Comparison of ENCODE assay signal across 1 cellular context in the genomic region with DNA sequence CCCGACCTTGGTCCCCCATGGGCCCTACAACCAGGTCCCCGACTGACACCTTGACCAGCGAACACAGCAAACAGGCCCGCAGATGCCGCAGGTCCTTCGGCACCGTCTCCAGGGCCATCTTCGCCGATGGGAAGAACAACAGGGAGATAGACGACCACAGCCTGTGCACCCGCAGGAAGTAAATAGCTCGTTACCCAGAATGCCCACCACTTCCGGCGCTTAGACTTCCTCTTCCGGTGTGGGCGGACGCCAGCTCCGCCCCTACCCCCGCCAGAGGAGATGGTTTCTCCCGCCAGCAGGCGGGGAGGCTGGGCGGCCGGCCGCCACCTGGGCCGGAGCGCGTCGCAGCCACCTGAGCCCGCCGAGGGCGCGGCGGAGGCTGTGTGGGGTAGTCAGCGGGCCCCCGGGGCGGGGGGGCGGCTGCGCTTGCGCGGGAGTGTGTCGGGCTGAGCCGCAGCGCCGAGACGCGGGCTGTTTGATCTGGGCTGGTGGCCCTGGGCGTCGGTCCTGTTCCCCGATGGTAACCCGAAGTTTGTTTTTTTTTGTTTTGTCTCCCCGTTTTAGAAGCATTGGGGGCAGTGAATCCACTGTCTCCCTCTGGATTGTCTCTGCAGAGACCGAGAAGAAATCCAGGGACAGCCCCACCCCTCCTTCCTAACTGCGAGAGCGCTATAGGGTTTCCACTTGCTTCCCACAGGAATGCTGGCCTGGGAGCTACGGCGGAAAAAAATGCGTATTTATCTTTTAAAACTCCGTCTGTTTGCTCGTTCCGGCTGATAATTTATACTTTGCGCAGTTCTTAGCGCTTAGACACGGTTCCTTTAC.
TF ChIP-seq lines count a peak whose summit lies in the region.

A gene (minus strand): TSS at position 184 of the 825 bp plus-strand sequence. CDS start 66 bp downstream, at position 118.

TF ChIP-seq in K562, 482 proteins besides CTCF, POLR2A, EP300 and RAD21 (continued from another document and continues in another):
- TF ChIP-seq, protein P1, sequence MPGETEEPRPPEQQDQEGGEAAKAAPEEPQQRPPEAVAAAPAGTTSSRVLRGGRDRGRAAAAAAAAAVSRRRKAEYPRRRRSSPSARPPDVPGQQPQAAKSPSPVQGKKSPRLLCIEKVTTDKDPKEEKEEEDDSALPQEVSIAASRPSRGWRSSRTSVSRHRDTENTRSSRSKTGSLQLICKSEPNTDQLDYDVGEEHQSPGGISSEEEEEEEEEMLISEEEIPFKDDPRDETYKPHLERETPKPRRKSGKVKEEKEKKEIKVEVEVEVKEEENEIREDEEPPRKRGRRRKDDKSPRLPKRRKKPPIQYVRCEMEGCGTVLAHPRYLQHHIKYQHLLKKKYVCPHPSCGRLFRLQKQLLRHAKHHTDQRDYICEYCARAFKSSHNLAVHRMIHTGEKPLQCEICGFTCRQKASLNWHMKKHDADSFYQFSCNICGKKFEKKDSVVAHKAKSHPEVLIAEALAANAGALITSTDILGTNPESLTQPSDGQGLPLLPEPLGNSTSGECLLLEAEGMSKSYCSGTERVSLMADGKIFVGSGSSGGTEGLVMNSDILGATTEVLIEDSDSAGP (CRISPR knock-in tag; IDR thresholded peaks at IDR 0.05), result no peak
- TF ChIP-seq, protein P2, sequence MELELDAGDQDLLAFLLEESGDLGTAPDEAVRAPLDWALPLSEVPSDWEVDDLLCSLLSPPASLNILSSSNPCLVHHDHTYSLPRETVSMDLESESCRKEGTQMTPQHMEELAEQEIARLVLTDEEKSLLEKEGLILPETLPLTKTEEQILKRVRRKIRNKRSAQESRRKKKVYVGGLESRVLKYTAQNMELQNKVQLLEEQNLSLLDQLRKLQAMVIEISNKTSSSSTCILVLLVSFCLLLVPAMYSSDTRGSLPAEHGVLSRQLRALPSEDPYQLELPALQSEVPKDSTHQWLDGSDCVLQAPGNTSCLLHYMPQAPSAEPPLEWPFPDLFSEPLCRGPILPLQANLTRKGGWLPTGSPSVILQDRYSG (tag; conservative IDR thresholded peaks at IDR 0.05; ENCODE audit: low read depth), result no peak
- TF ChIP-seq EHMT2 (IDR thresholded peaks at IDR 0.05) (no peak), KAT7 (CRISPR knock-in tag; IDR thresholded peaks at IDR 0.05; ENCODE audit: borderline replicate concordance) (no peak), WHSC1 (IDR thresholded peaks at IDR 0.05; ENCODE audit: low read length) (no peak), PHF8 (IDR thresholded peaks at IDR 0.05; ENCODE audit: borderline replicate concordance, low read length) (peak; percentile 83; the same call in 1 of the 2 replicates), NFATC3 (IDR thresholded peaks at IDR 0.05) (no peak), PTRF (tag; IDR thresholded peaks at IDR 0.05) (no peak), TOE1 (IDR thresholded peaks at IDR 0.05; ENCODE audit: borderline replicate concordance) (no peak), TOE1 (CRISPR knock-in tag; IDR thresholded peaks at IDR 0.05; ENCODE audit: borderline replicate concordance, low read depth) (no peak), SMARCB1 (IDR thresholded peaks at IDR 0.05; ENCODE audit: insufficient read length, low read depth) (no peak), HNRNPUL1 (IDR thresholded peaks at IDR 0.05; ENCODE audit: low read length) (no peak), ZNF239 (CRISPR knock-in tag; IDR thresholded peaks at IDR 0.05) (no peak), FOXJ2 (tag; IDR thresholded peaks at IDR 0.05) (no peak), FOSL1 (tag; conservative IDR thresholded peaks at IDR 0.05) (0 out of 2 replicates have a peak, but pooled peaks have one; percentile 12), NFE2L1 (tag; IDR thresholded peaks at IDR 0.05; ENCODE audit: borderline replicate concordance, low read depth) (no peak), SPI1 (IDR thresholded peaks at IDR 0.05; ENCODE audit: borderline replicate concordance, low read depth, low read length) (peak; percentile 91), ZNF384 (IDR thresholded peaks at IDR 0.05; ENCODE audit: low read depth, low read length) (no peak), CREBBP (IDR thresholded peaks at IDR 0.05; ENCODE audit: low read depth, low read length) (no peak), HNRNPH1 (optimal IDR thresholded peaks at IDR 0.05; ENCODE audit: low read depth, low read length) (no peak), NR1H2 (CRISPR knock-in tag; IDR thresholded peaks at IDR 0.05) (no peak), STAG1 (CRISPR knock-in tag; IDR thresholded peaks at IDR 0.05; ENCODE audit: borderline replicate concordance) (no peak), ZNF274 (IDR thresholded peaks at IDR 0.05; ENCODE audit: borderline replicate concordance, low read depth, low read length) (no peak), ARID1B (IDR thresholded peaks at IDR 0.05) (no peak), ZNF830 (CRISPR knock-in tag; IDR thresholded peaks at IDR 0.05) (no peak), PYGO2 (tag; IDR thresholded peaks at IDR 0.05) (no peak), ZNF140 (CRISPR knock-in tag; IDR thresholded peaks at IDR 0.05) (no peak), FIP1L1 (IDR thresholded peaks at IDR 0.05; ENCODE audit: low read depth, low read length, poor library complexity, severe bottlenecking) (peak; percentile 45), CTBP1 (IDR thresholded peaks at IDR 0.05; ENCODE audit: borderline replicate concordance) (peak; percentile 90), KDM5B (IDR thresholded peaks at IDR 0.05; ENCODE audit: insufficient replicate concordance, low read depth, low read length) (peak; percentile 87), ZKSCAN8 (CRISPR knock-in tag; IDR thresholded peaks at IDR 0.05) (no peak), ZNF644 (tag; IDR thresholded peaks at IDR 0.05; ENCODE audit: low read depth) (no peak), ZNF217 (CRISPR knock-in tag; IDR thresholded peaks at IDR 0.05) (no peak), NR2F6 (CRISPR knock-in tag; IDR thresholded peaks at IDR 0.05) (0 out of 2 replicates have a peak, but pooled peaks have one; percentile 57), RBFOX2 (IDR thresholded peaks at IDR 0.05; ENCODE audit: low read depth, low read length) (peak; percentile 94), BDP1 (IDR thresholded peaks at IDR 0.05; ENCODE audit: insufficient read depth, insufficient read length) (no peak), SP1 (CRISPR knock-in tag; IDR thresholded peaks at IDR 0.05) (peak; percentile 74), TFAM (CRISPR knock-in tag; conservative IDR thresholded peaks at IDR 0.05) (no peak), KLF6 (CRISPR knock-in tag; IDR thresholded peaks at IDR 0.05; ENCODE audit: borderline replicate concordance) (no peak)
- TF ChIP-seq, protein P3, sequence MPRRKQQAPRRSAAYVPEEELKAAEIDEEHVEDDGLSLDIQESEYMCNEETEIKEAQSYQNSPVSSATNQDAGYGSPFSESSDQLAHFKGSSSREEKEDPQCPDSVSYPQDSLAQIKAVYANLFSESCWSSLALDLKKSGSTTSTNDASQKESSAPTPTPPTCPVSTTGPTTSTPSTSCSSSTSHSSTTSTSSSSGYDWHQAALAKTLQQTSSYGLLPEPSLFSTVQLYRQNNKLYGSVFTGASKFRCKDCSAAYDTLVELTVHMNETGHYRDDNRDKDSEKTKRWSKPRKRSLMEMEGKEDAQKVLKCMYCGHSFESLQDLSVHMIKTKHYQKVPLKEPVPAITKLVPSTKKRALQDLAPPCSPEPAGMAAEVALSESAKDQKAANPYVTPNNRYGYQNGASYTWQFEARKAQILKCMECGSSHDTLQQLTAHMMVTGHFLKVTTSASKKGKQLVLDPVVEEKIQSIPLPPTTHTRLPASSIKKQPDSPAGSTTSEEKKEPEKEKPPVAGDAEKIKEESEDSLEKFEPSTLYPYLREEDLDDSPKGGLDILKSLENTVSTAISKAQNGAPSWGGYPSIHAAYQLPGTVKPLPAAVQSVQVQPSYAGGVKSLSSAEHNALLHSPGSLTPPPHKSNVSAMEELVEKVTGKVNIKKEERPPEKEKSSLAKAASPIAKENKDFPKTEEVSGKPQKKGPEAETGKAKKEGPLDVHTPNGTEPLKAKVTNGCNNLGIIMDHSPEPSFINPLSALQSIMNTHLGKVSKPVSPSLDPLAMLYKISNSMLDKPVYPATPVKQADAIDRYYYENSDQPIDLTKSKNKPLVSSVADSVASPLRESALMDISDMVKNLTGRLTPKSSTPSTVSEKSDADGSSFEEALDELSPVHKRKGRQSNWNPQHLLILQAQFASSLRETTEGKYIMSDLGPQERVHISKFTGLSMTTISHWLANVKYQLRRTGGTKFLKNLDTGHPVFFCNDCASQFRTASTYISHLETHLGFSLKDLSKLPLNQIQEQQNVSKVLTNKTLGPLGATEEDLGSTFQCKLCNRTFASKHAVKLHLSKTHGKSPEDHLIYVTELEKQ (CRISPR knock-in tag; IDR thresholded peaks at IDR 0.05), result no peak
- TF ChIP-seq, protein P4, sequence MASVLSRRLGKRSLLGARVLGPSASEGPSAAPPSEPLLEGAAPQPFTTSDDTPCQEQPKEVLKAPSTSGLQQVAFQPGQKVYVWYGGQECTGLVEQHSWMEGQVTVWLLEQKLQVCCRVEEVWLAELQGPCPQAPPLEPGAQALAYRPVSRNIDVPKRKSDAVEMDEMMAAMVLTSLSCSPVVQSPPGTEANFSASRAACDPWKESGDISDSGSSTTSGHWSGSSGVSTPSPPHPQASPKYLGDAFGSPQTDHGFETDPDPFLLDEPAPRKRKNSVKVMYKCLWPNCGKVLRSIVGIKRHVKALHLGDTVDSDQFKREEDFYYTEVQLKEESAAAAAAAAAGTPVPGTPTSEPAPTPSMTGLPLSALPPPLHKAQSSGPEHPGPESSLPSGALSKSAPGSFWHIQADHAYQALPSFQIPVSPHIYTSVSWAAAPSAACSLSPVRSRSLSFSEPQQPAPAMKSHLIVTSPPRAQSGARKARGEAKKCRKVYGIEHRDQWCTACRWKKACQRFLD (CRISPR knock-in tag; IDR thresholded peaks at IDR 0.05), result no peak
- TF ChIP-seq, protein P5, sequence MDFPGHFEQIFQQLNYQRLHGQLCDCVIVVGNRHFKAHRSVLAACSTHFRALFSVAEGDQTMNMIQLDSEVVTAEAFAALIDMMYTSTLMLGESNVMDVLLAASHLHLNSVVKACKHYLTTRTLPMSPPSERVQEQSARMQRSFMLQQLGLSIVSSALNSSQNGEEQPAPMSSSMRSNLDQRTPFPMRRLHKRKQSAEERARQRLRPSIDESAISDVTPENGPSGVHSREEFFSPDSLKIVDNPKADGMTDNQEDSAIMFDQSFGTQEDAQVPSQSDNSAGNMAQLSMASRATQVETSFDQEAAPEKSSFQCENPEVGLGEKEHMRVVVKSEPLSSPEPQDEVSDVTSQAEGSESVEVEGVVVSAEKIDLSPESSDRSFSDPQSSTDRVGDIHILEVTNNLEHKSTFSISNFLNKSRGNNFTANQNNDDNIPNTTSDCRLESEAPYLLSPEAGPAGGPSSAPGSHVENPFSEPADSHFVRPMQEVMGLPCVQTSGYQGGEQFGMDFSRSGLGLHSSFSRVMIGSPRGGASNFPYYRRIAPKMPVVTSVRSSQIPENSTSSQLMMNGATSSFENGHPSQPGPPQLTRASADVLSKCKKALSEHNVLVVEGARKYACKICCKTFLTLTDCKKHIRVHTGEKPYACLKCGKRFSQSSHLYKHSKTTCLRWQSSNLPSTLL (IDR thresholded peaks at IDR 0.05), result no peak
- TF ChIP-seq, protein P6, sequence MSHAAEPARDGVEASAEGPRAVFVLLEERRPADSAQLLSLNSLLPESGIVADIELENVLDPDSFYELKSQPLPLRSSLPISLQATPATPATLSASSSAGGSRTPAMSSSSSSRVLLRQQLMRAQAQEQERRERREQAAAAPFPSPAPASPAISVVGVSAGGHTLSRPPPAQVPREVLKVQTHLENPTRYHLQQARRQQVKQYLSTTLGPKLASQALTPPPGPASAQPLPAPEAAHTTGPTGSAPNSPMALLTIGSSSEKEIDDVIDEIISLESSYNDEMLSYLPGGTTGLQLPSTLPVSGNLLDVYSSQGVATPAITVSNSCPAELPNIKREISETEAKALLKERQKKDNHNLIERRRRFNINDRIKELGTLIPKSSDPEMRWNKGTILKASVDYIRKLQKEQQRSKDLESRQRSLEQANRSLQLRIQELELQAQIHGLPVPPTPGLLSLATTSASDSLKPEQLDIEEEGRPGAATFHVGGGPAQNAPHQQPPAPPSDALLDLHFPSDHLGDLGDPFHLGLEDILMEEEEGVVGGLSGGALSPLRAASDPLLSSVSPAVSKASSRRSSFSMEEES (CRISPR knock-in tag; IDR thresholded peaks at IDR 0.05), result no peak
- TF ChIP-seq, protein P7, sequence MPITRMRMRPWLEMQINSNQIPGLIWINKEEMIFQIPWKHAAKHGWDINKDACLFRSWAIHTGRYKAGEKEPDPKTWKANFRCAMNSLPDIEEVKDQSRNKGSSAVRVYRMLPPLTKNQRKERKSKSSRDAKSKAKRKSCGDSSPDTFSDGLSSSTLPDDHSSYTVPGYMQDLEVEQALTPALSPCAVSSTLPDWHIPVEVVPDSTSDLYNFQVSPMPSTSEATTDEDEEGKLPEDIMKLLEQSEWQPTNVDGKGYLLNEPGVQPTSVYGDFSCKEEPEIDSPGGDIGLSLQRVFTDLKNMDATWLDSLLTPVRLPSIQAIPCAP (CRISPR knock-in tag; IDR thresholded peaks at IDR 0.05; ENCODE audit: borderline replicate concordance), result no peak
- TF ChIP-seq, protein P8, sequence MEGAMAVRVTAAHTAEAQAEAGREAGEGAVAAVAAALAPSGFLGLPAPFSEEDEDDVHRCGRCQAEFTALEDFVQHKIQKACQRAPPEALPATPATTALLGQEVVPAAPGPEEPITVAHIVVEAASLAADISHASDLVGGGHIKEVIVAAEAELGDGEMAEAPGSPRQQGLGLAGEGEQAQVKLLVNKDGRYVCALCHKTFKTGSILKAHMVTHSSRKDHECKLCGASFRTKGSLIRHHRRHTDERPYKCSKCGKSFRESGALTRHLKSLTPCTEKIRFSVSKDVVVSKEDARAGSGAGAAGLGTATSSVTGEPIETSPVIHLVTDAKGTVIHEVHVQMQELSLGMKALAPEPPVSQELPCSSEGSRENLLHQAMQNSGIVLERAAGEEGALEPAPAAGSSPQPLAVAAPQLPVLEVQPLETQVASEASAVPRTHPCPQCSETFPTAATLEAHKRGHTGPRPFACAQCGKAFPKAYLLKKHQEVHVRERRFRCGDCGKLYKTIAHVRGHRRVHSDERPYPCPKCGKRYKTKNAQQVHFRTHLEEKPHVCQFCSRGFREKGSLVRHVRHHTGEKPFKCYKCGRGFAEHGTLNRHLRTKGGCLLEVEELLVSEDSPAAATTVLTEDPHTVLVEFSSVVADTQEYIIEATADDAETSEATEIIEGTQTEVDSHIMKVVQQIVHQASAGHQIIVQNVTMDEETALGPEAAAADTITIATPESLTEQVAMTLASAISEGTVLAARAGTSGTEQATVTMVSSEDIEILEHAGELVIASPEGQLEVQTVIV (CRISPR knock-in tag; IDR thresholded peaks at IDR 0.05; ENCODE audit: borderline replicate concordance), result no peak
- TF ChIP-seq, protein P9, sequence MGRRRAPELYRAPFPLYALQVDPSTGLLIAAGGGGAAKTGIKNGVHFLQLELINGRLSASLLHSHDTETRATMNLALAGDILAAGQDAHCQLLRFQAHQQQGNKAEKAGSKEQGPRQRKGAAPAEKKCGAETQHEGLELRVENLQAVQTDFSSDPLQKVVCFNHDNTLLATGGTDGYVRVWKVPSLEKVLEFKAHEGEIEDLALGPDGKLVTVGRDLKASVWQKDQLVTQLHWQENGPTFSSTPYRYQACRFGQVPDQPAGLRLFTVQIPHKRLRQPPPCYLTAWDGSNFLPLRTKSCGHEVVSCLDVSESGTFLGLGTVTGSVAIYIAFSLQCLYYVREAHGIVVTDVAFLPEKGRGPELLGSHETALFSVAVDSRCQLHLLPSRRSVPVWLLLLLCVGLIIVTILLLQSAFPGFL (CRISPR knock-in tag; IDR thresholded peaks at IDR 0.05), result no peak
- TF ChIP-seq, protein P10, sequence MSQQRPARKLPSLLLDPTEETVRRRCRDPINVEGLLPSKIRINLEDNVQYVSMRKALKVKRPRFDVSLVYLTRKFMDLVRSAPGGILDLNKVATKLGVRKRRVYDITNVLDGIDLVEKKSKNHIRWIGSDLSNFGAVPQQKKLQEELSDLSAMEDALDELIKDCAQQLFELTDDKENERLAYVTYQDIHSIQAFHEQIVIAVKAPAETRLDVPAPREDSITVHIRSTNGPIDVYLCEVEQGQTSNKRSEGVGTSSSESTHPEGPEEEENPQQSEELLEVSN (IDR thresholded peaks at IDR 0.05; ENCODE audit: borderline replicate concordance in 1 of 2, extremely low read depth in 1 of 2, insufficient read depth in 1 of 2, insufficient read length in 1 of 2, low read depth in 1 of 2, low read length in 1 of 2, poor library complexity in 1 of 2, severe bottlenecking in 1 of 2), result peak; percentile 52 to 85
